15 cellular contexts compared by ENCODE assay signal in genomic region chr10:75023074-75023473, GRCh38.
DNase-seq lines count a peak whose midpoint lies in the region; ATAC-seq and TF ChIP-seq lines count a peak whose summit lies in the region.
"Had no signal": no experiment of that assay in that cellular context is flagged by ENCODE, and none has a peak within 500 bp of the region (broad histone marks: within the 10 kb centered on the region; RNA-seq: fewer than 3 reads in every experiment).

No MANE protein-coding gene starts in this region.

- H3K27me3 ChIP-seq in endocrine pancreas (ENCODE audit: control insufficient read depth, insufficient read depth, low read length) (no peaks in the 10 kb centered on the region), testis (no peaks in the 10 kb centered on the region), endodermal cell (ENCODE audit: control insufficient read depth, insufficient read depth, low read length, poor library complexity, severe bottlenecking) (no peaks in the 10 kb centered on the region)
- H3K27me3 ChIP-seq: SJCRH30 had no signal

- peak overlapping the region; percentile 25 for H3K4me3 ChIP-seq in endocrine pancreas (ENCODE audit: control insufficient read depth, insufficient read depth, low read length)
- H3K4me3 ChIP-seq in testis = no peak overlapping the region
- no peak overlapping the region for H3K4me3 ChIP-seq in endodermal cell (ENCODE audit: low read length)
- H3K4me3 ChIP-seq: PC-9, SJCRH30 had no signal

- no peaks in the 10 kb centered on the region for H3K36me3 ChIP-seq in endocrine pancreas (ENCODE audit: control insufficient read depth, insufficient read depth, low read length)
- H3K36me3 ChIP-seq in testis (ENCODE audit: low read depth, missing control alignments) = no peaks in the 10 kb centered on the region
- peaks cover 22% of the 10 kb centered on the region for H3K36me3 ChIP-seq in endodermal cell (ENCODE audit: control insufficient read depth, insufficient read depth, low read length)

- no peak for DNase-seq in activated naive CD4-positive, alpha-beta T cell (lab: John Stamatoyannopoulos, UW)
- DNase-seq in testis (no peak), endodermal cell (no peak), activated gamma-delta T cell treated with Interleukin-2 at 50 U/mL for 16 hours (no peak)
- DNase-seq: Caco-2, NCI-H446, NCI-H748 treated with DMSO at 0.1 percent for 48 hours, PC-9, SJCRH30 had no signal

- H3K9ac ChIP-seq in endocrine pancreas (ENCODE audit: control insufficient read depth, insufficient read depth, low read length) (no peak overlapping the region), endodermal cell (ENCODE audit: extremely low read depth, low read length, poor library complexity, severe bottlenecking) (no peak overlapping the region)

- WGBS in testis, 2 donors = 62 to 88% methylated on average over 2 of the region's 2 CpGs
- WGBS in endodermal cell (ENCODE audit: insufficient coverage in 1 of 2, insufficient read length in 1 of 2), 2 experiments = 96 to 100% methylated on average over 1 to 2 of the region's 2 CpGs

- no peak for TF ChIP-seq POLR2A in testis (IDR thresholded peaks at IDR 0.05)

- no peaks in the 10 kb centered on the region for H3K9me3 ChIP-seq in endocrine pancreas (ENCODE audit: control insufficient read depth, low read length)
- H3K9me3 ChIP-seq in testis = no peaks in the 10 kb centered on the region
- no peaks in the 10 kb centered on the region for H3K9me3 ChIP-seq in endodermal cell (ENCODE audit: control insufficient read depth, low read length)
- H3K9me3 ChIP-seq: Caco-2, SJCRH30 had no signal

- H3K27ac Mint-ChIP-seq in activated naive CD4-positive, alpha-beta T cell treated with anti-CD3 and anti-CD28 coated beads, Interleukin-2, amount 50 U/mL, for 24 hours = peak overlapping the region; percentile 72
- H3K27ac Mint-ChIP-seq in activated T-helper 17 cell treated with anti-CD3 and anti-CD28 coated beads, Interleukin-2, amount 50 U/mL, for 72 hours = peak overlapping the region; percentile 10
- H3K27ac Mint-ChIP-seq in endodermal cell = no peak overlapping the region
- H3K27ac Mint-ChIP-seq: CD14-positive monocyte, H9 had no signal

- ATAC-seq in activated T-helper 17 cell treated with anti-CD3 and anti-CD28 coated beads, Interleukin-2, amount 50 U/mL, for 72 hours (replicated peaks) = no peak

- intact Hi-C loops in testis (cut with DNase I; ENCODE audit: low total_unique reads) = no loop called here

- H3K36me3 Mint-ChIP-seq in activated naive CD4-positive, alpha-beta T cell treated with anti-CD3 and anti-CD28 coated beads, Interleukin-2, amount 50 U/mL, for 24 hours = peaks cover 10% of the 10 kb centered on the region
- H3K36me3 Mint-ChIP-seq in activated T-helper 17 cell treated with anti-CD3 and anti-CD28 coated beads, Interleukin-2, amount 50 U/mL, for 72 hours (ENCODE audit: low read depth) = peaks cover 76% of the 10 kb centered on the region
- peaks cover 24% of the 10 kb centered on the region for H3K36me3 Mint-ChIP-seq in endodermal cell (ENCODE audit: low read depth)

- peaks cover 15% of the 10 kb centered on the region for H3K4me1 Mint-ChIP-seq in activated naive CD4-positive, alpha-beta T cell treated with anti-CD3 and anti-CD28 coated beads, Interleukin-2, amount 50 U/mL, for 24 hours
- peaks cover 11% of the 10 kb centered on the region for H3K4me1 Mint-ChIP-seq in activated T-helper 17 cell treated with anti-CD3 and anti-CD28 coated beads, Interleukin-2, amount 50 U/mL, for 72 hours
- peaks cover 44% of the 10 kb centered on the region for H3K4me1 Mint-ChIP-seq in endodermal cell

- TF ChIP-seq CTCF in testis (IDR thresholded peaks at IDR 0.05) (no peak), endodermal cell (conservative IDR thresholded peaks at IDR 0.05) (no peak)

- H3K27me3 Mint-ChIP-seq in activated naive CD4-positive, alpha-beta T cell treated with anti-CD3 and anti-CD28 coated beads, Interleukin-2, amount 50 U/mL, for 24 hours = no peaks in the 10 kb centered on the region
- H3K27me3 Mint-ChIP-seq in activated T-helper 17 cell treated with anti-CD3 and anti-CD28 coated beads, Interleukin-2, amount 50 U/mL, for 72 hours = no peaks in the 10 kb centered on the region
- H3K27me3 Mint-ChIP-seq in endodermal cell (ENCODE audit: insufficient read depth) = no peaks in the 10 kb centered on the region

- H3K9me3 Mint-ChIP-seq in activated naive CD4-positive, alpha-beta T cell treated with anti-CD3 and anti-CD28 coated beads, Interleukin-2, amount 50 U/mL, for 24 hours = no peaks in the 10 kb centered on the region
- H3K9me3 Mint-ChIP-seq in activated T-helper 17 cell treated with anti-CD3 and anti-CD28 coated beads, Interleukin-2, amount 50 U/mL, for 72 hours = no peaks in the 10 kb centered on the region
- no peaks in the 10 kb centered on the region for H3K9me3 Mint-ChIP-seq in endodermal cell
- H3K9me3 Mint-ChIP-seq: CD14-positive monocyte, H9 had no signal

- H3K4me1 ChIP-seq in endocrine pancreas (ENCODE audit: control insufficient read depth, insufficient read depth, low read length) = peaks cover 44% of the 10 kb centered on the region
- peaks cover 12% of the 10 kb centered on the region for H3K4me1 ChIP-seq in testis
- peaks cover 29% of the 10 kb centered on the region for H3K4me1 ChIP-seq in endodermal cell (ENCODE audit: control insufficient read depth, insufficient read depth, low read length)
- H3K4me1 ChIP-seq: Caco-2 had no signal

- H3K4me3 Mint-ChIP-seq in activated naive CD4-positive, alpha-beta T cell treated with anti-CD3 and anti-CD28 coated beads, Interleukin-2, amount 50 U/mL, for 24 hours = no peak overlapping the region
- H3K4me3 Mint-ChIP-seq in activated T-helper 17 cell treated with anti-CD3 and anti-CD28 coated beads, Interleukin-2, amount 50 U/mL, for 72 hours = no peak overlapping the region
- H3K4me3 Mint-ChIP-seq in endodermal cell = no peak overlapping the region
- H3K4me3 Mint-ChIP-seq: CD14-positive monocyte, H9 had no signal

- peak overlapping the region; percentile 33 to 46 for H3K27ac ChIP-seq in testis
- no peak overlapping the region for H3K27ac ChIP-seq in endodermal cell (ENCODE audit: low read depth, low read length)
- H3K27ac ChIP-seq: HL-60, PC-9, SJCRH30 had no signal
